Comparison of ENCODE assay signal across 11 cellular contexts in the genomic region with DNA sequence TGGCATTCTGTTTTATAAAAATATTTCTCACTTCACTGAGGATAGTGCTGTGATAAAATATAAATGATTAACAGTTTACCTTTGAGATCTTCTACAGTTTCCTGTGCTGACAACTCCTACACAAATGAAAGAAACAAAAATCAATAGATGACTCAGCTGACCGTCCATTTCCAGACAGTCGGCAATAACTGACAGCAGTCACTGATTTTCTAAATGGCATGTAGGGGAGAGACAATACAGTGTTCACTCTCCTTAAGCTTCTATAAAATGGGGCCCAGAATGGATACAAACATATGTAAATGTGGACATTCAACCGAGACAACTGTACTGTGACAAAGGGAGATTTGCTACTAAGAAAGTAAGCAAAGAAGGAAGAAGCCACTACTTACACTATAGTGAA.
DNase-seq lines count a peak whose midpoint lies in the region; ATAC-seq, FAIRE-seq and TF ChIP-seq lines count a peak whose summit lies in the region.
"Had no signal": no experiment of that assay in that cellular context is flagged by ENCODE, and none has a peak within 500 bp of the region (broad histone marks: within the 10 kb centered on the region; RNA-seq: fewer than 3 reads in every experiment).

No MANE protein-coding gene starts in this region.

- TF ChIP-seq CTCF in epithelial cell of esophagus (IDR thresholded peaks at IDR 0.05; ENCODE audit: insufficient read depth, low read depth, low read length, missing control alignments), result no peak

- H3K4me3 ChIP-seq in epithelial cell of esophagus (ENCODE audit: low read length), result no peak overlapping the region
- H3K4me3 ChIP-seq: MG63 had no signal

- peak; percentile 14 for DNase-seq in GM18507 (ENCODE audit: extremely low spot score, insufficient read length, low read depth)
- peak; percentile 45 for DNase-seq in epithelial cell of esophagus (ENCODE audit: low read depth)
- no peak for DNase-seq in activated naive CD4-positive, alpha-beta T cell treated with Interleukin-2 at 50 U/mL for 16 hours
- DNase-seq in NCI-H446 (lab: John Stamatoyannopoulos, UW), result no peak
- DNase-seq in NCI-H2171 treated with DMSO at 0.1 percent for 48 hours (lab: John Stamatoyannopoulos, UW), result no peak
- DNase-seq in iPS-NIHi11 (ENCODE audit: low spot score), result no peak
- DNase-seq: MG63; posterior cingulate gyrus; stimulated activated naive CD4-positive, alpha-beta T cell had no signal

- FAIRE-seq in GM18507 (lab: Jason Lieb, UNC), result peak; percentile 81

- peak; percentile 98 for ATAC-seq in GM21390 (IDR thresholded peaks at IDR 0.05; ENCODE audit: unreplicated experiment)
- peak; percentile 98 for ATAC-seq in HG03135 (IDR thresholded peaks at IDR 0.05; ENCODE audit: unreplicated experiment)

Comparison
In these comparisons a context has a peak if more than half of its experiments do, and no peak if none do; other contexts are left out.
1. DNase-seq: peak in GM18507 (single experiment) and epithelial cell of esophagus (single experiment); none in activated naive CD4-positive, alpha-beta T cell treated with Interleukin-2 at 50 U/mL for 16 hours (single experiment), NCI-H446 (0 of 2), NCI-H2171 treated with DMSO at 0.1 percent for 48 hours (single experiment) and iPS-NIHi11 (single experiment).